8 cellular contexts compared by ENCODE assay signal in genomic region chr2:97112320-97113049, GRCh38. TPM values are rescaled to one million over a fixed set of nuclear protein-coding genes. Genes with fewer than 3 reads are reported as not detected.
DNase-seq lines count a peak whose midpoint lies in the region; ATAC-seq, FAIRE-seq and TF ChIP-seq lines count a peak whose summit lies in the region.
"Not testable (repeated sequence)": the region's sequence is repeated elsewhere in the genome, so short reads cannot be mapped to it uniquely, and the experiment has no call there.

No MANE protein-coding gene starts in this region.

- H3K36me3 Mint-ChIP-seq in type B pancreatic cell: not testable (repeated sequence)

- intact Hi-C loops in PC-3 (cut with micrococcal nuclease): loop anchor here (1.0 to 5.0 kb wide), 3 partner anchors 100 to 245 kb away; no protein-coding TSS in a partner anchor
- intact Hi-C loops in kidney (cut with DNase I): not testable (repeated sequence)

- H3K9me3 ChIP-seq in PC-3 (ENCODE audit: low read length); effector memory CD4-positive, alpha-beta T cell (ENCODE audit: control insufficient read depth, low read length); kidney (ENCODE audit: control insufficient read depth in 1 of 2, low read length in 2 of 2): not testable (repeated sequence)

- H2AFZ ChIP-seq in PC-3 (ENCODE audit: low read length): peak overlapping the region; percentile 99

- peak overlapping the region; percentile 94 for H3K27ac Mint-ChIP-seq in type B pancreatic cell

- H3K4me3 ChIP-seq in GM12865 (ENCODE audit: low read depth, low read length) (peak overlapping the region; percentile 76), PC-3 (ENCODE audit: low read length) (peak overlapping the region; percentile 84), kidney (ENCODE audit: low read length in 2 of 2) (peak overlapping the region; percentile 71 to 74), retinal pigment epithelial cell (ENCODE audit: low read length) (peak overlapping the region; percentile 66)
- H3K4me3 ChIP-seq in effector memory CD4-positive, alpha-beta T cell (ENCODE audit: insufficient read depth, low read depth, low read length, poor library complexity, severe bottlenecking): peak overlapping the region; percentile 68

- H3K4me3 Mint-ChIP-seq in type B pancreatic cell: peak overlapping the region; percentile 93

- H3F3A ChIP-seq in PC-3 (ENCODE audit: low read length, unreplicated experiment): not testable (repeated sequence)

- H3K9me3 Mint-ChIP-seq in type B pancreatic cell: not testable (repeated sequence)

- peak; percentile 44 for ATAC-seq in HG02642 (IDR thresholded peaks at IDR 0.05; ENCODE audit: poor library complexity, unreplicated experiment)
- peak; percentile 30 for ATAC-seq in PC-3

- peak; percentile 57 for DNase-seq in GM12865 (ENCODE audit: low read depth)
- peak; percentile 44 for DNase-seq in PC-3
- DNase-seq in activated T-cell treated with anti-CD3 and anti-CD28 coated beads, Interleukin-2, amount 50 U/mL, for 1 hour: peak; percentile 65
- DNase-seq in effector memory CD4-positive, alpha-beta T cell: peak; percentile 18 to 57 (median 27)
- DNase-seq in kidney: peak; percentile 84
- peak; percentile 3 for DNase-seq in retinal pigment epithelial cell (ENCODE audit: low read depth)
- DNase-seq in type B pancreatic cell (ENCODE audit: extremely low spot score, unreplicated experiment): peak; percentile 77

- POLR2A ChIA-PET in PC-3 (lab: Charles Lee; ENCODE audit: unreplicated experiment): not testable (repeated sequence)

- not testable (repeated sequence) for H3K36me3 ChIP-seq in PC-3 (ENCODE audit: low read depth, low read length); effector memory CD4-positive, alpha-beta T cell (ENCODE audit: control insufficient read depth, insufficient read depth, low read length); kidney (ENCODE audit: control insufficient read depth in 1 of 2, insufficient read depth in 2 of 2, low read length in 2 of 2)

- TF ChIP-seq CTCF in GM12865 (IDR thresholded peaks at IDR 0.05; ENCODE audit: insufficient read depth, low read depth, low read length, missing control alignments) (peak; percentile 54), PC-3 (conservative IDR thresholded peaks at IDR 0.05; ENCODE audit: low read depth, low read length) (peak; percentile 66), kidney (IDR thresholded peaks at IDR 0.05; ENCODE audit: borderline replicate concordance, extremely low read depth, insufficient read depth) (peak; percentile 74), retinal pigment epithelial cell (conservative IDR thresholded peaks at IDR 0.05; ENCODE audit: low read depth, low read length) (peak; percentile 64), type B pancreatic cell (conservative IDR thresholded peaks at IDR 0.05) (peak; percentile 91)

- H3K4me1 ChIP-seq in PC-3 (ENCODE audit: insufficient read depth, low read length); effector memory CD4-positive, alpha-beta T cell (ENCODE audit: control insufficient read depth, insufficient read depth, low read length, poor library complexity, severe bottlenecking); kidney (ENCODE audit: control insufficient read depth in 1 of 2, insufficient read depth in 1 of 2, low read depth in 1 of 2, low read length in 2 of 2): not testable (repeated sequence)

- peaks cover 21% of the 10 kb centered on the region for H3K27me3 Mint-ChIP-seq in type B pancreatic cell

- H4K20me1 ChIP-seq in PC-3 (ENCODE audit: low read length): not testable (repeated sequence)

- CTCF ChIA-PET in PC-3 (lab: Charles Lee): interaction anchor here (1.7 kb wide), 1 partner anchor 255 kb away, joined by 7 read pairs; the partner anchor contains the start of gene ANKRD39

- not testable (repeated sequence) for H3K4me1 Mint-ChIP-seq in type B pancreatic cell (ENCODE audit: unreplicated experiment)

- H3K4me2 ChIP-seq in PC-3 (ENCODE audit: low read length): peak overlapping the region; percentile 99

- H3K79me2 ChIP-seq in PC-3 (ENCODE audit: low read length): not testable (repeated sequence)

- peak; percentile 84 for FAIRE-seq in kidney (lab: Jason Lieb, UNC)

- H3K27ac ChIP-seq in PC-3 (ENCODE audit: low read length) (peak overlapping the region; percentile 27), kidney (ENCODE audit: low read depth in 2 of 2, low read length in 2 of 2) (peak overlapping the region; percentile 80 to 86)
- peak overlapping the region; percentile 74 for H3K27ac ChIP-seq in effector memory CD4-positive, alpha-beta T cell (ENCODE audit: insufficient read depth, low read length, poor library complexity, severe bottlenecking)

- H3K27me3 ChIP-seq in PC-3 (ENCODE audit: low read length); effector memory CD4-positive, alpha-beta T cell (replicated peaks; ENCODE audit: control insufficient read depth, insufficient read depth, low read length, poor library complexity, severe bottlenecking): not testable (repeated sequence)

- peak overlapping the region; percentile 59 for H3K9ac ChIP-seq in PC-3 (ENCODE audit: low read length)
- peak overlapping the region; percentile 69 to 71 for H3K9ac ChIP-seq in kidney (ENCODE audit: low read length in 2 of 2)

- not testable (repeated sequence) for H3K9me2 ChIP-seq in PC-3 (replicated peaks; ENCODE audit: low read length)

- BruUV-seq in PC-3 (replicated peaks; lab: Mats Ljungman, UMichigan): not testable (repeated sequence)

RNA-seq across cellular contexts. Expression of gene ANKRD36, which starts 0.5 kb away (rescaled TPM):
- 12.6 and 14.0 TPM in 2 replicates for total RNA-seq in PC-3 (2014; rRNA removed)
- total RNA-seq in kidney: 31.0 TPM
- 1.5 TPM for polyA plus RNA-seq in kidney (ENCODE audit: insufficient read depth, low read depth, low replicate concordance)
- total RNA-seq in type B pancreatic cell (ENCODE audit: low replicate concordance): 9.2 and 33.3 TPM in 2 replicates

RNA-seq across cellular contexts. Expression of gene FAHD2B, which starts 17.8 kb away (rescaled TPM):
- 12.7 and 22.2 TPM in 2 replicates for total RNA-seq in PC-3 (2014; rRNA removed)
- total RNA-seq in kidney: 8.8 TPM
- 34.5 TPM for polyA plus RNA-seq in kidney (ENCODE audit: insufficient read depth, low read depth, low replicate concordance)
- total RNA-seq in type B pancreatic cell (ENCODE audit: low replicate concordance): 12.6 and 31.8 TPM in 2 replicates

Comparison
In these comparisons a context has a peak if more than half of its experiments do, and no peak if none do; other contexts are left out.
1. Peak in every context shown above with its lines: DNase-seq, ATAC-seq, H3K4me3 ChIP-seq and H3K27ac ChIP-seq.
2. DNase-seq: peak in every context shown above with its lines; median percentile 84 in kidney; 77 in type B pancreatic cell; 65 in activated T-cell treated with anti-CD3 and anti-CD28 coated beads, Interleukin-2, amount 50 U/mL, for 1 hour; 57 in GM12865; 44 in PC-3; 27 in effector memory CD4-positive, alpha-beta T cell; 3 in retinal pigment epithelial cell.
3. H3K27ac ChIP-seq: peak in every context shown above with its lines; median percentile 83 in kidney; 74 in effector memory CD4-positive, alpha-beta T cell; 27 in PC-3.